ENCODE assay signal across 24 cellular contexts in the genomic region with DNA sequence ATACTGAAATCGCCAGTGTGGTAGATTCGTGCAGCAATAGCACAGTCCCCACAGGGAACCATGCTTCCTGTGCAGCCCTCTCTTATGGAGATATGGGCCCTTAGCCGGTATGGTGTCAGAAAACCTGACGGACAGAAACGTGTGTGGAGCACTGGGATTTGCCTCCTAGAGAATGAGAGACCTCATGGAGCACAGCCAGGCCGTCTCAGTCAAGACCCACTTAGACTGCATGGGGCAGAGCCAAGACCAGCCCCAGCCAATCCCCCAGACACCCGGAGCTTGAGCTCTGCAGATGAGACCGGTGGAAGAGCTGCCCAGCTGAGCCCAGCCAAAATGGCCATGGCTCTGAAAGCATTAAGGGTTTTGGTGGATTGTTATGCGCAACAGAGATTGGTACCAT.
DNase-seq lines count a peak whose midpoint lies in the region; ATAC-seq and TF ChIP-seq lines count a peak whose summit lies in the region.
"Had no signal": no experiment of that assay in that cellular context is flagged by ENCODE, and none has a peak within 500 bp of the region (broad histone marks: within the 10 kb centered on the region; RNA-seq: fewer than 3 reads in every experiment).

No MANE protein-coding gene starts in this region.

- no peaks in the 10 kb centered on the region for H3K36me3 ChIP-seq in psoas muscle (ENCODE audit: insufficient read depth in 1 of 2, low read depth in 1 of 2)
- H3K36me3 ChIP-seq: ascending aorta had no signal

- DNase-seq in activated CD4-positive, alpha-beta memory T cell treated with anti-CD3 and anti-CD28 coated beads, Interleukin-2, amount 10 ng/mL, durations not matched to agents 7 days and 5 days, result peak; percentile 11
- DNase-seq in activated CD4-positive, alpha-beta memory T cell treated with anti-CD3 and anti-CD28 coated beads for 36 hours, result no peak
- peak; percentile 32 for DNase-seq in chondrocyte (ENCODE audit: low spot score)
- DNase-seq in psoas muscle, result no peak
- peak; percentile 22 for DNase-seq in ureter (ENCODE audit: low spot score)
- no peak for DNase-seq in occipital lobe (lab: John Stamatoyannopoulos, UW)
- DNase-seq in NCI-H1694 treated with DMSO at 0.1 percent for 48 hours (lab: John Stamatoyannopoulos, UW), result no peak
- no peak for DNase-seq in activated CD4-positive, alpha-beta T cell treated with anti-CD3 and anti-CD28 coated beads for 1 hour
- DNase-seq: activated CD4-positive, alpha-beta T cell treated with anti-CD3 and anti-CD28 coated beads, Interleukin-2, amount 10 ng/mL, durations not matched to agents 24 days and 14 days; CD4-positive, alpha-beta memory T cell; central memory CD4-positive, alpha-beta T cell; DMS153; NCI-H1694; NCI-H526 treated with DMSO at 0.1 percent for 48 hours; stimulated activated CD4-positive, alpha-beta T cell treated with anti-CD3 and anti-CD28 coated beads, Interleukin-2, amount 100 ng/mL, for 48 hours; T-helper 17 cell had no signal

- no peak for TF ChIP-seq CTCF in chondrocyte (IDR thresholded peaks at IDR 0.05)
- no peak for TF ChIP-seq CTCF in psoas muscle (IDR thresholded peaks at IDR 0.05)

- ATAC-seq in psoas muscle, result no peak
- ATAC-seq: activated naive CD4-positive, alpha-beta T cell treated with anti-CD3 and anti-CD28 coated beads, Interleukin-2, amount 50 U/mL, for 72 hours; activated T-helper 17 cell treated with anti-CD3 and anti-CD28 coated beads, Interleukin-2, amount 50 U/mL, for 72 hours; stimulated activated effector memory CD8-positive, alpha-beta T cell treated with anti-CD3 and anti-CD28 coated beads, Interleukin-12 subunit alpha, Interleukin-12 subunit beta, amount 100 ng/mL, for 72 hours; T-helper 17 cell had no signal

- peak overlapping the region; percentile 69 for H3K27ac ChIP-seq in psoas muscle
- H3K27ac ChIP-seq: 22Rv1, ascending aorta, dorsolateral prefrontal cortex, SK-N-MC, testis had no signal

- H3K27ac Mint-ChIP-seq in activated CD4-positive, alpha-beta memory T cell treated with anti-CD3 and anti-CD28 coated beads, Interleukin-2, amount 10 ng/mL, durations not matched to agents 7 days and 5 days, result no peak overlapping the region
- H3K27ac Mint-ChIP-seq in activated CD4-positive, alpha-beta memory T cell treated with anti-CD3 and anti-CD28 coated beads for 36 hours, result no peak overlapping the region
- no peak overlapping the region for H3K27ac Mint-ChIP-seq in chondrocyte (ENCODE audit: unreplicated experiment)
- H3K27ac Mint-ChIP-seq: activated CD4-positive, alpha-beta T cell treated with anti-CD3 and anti-CD28 coated beads, Interleukin-2, amount 10 ng/mL, durations not matched to agents 24 days and 14 days; activated naive CD4-positive, alpha-beta T cell treated with anti-CD3 and anti-CD28 coated beads, Interleukin-2, amount 50 U/mL, for 72 hours; activated T-helper 17 cell treated with anti-CD3 and anti-CD28 coated beads, Interleukin-2, amount 50 U/mL, for 72 hours; CD4-positive, alpha-beta memory T cell; stimulated activated effector memory CD8-positive, alpha-beta T cell treated with anti-CD3 and anti-CD28 coated beads, Interleukin-12 subunit alpha, Interleukin-12 subunit beta, amount 100 ng/mL, for 72 hours; T-helper 17 cell had no signal

- intact Hi-C loops in activated CD4-positive, alpha-beta memory T cell treated with anti-CD3 and anti-CD28 coated beads for 36 hours (cut with micrococcal nuclease), result no loop called here
- intact Hi-C loops in psoas muscle (cut with DNase I), result loop anchor here in 1 of 2 donors (5.0 kb wide), 1 partner anchor 80 kb away; no protein-coding TSS in a partner anchor

- no peak overlapping the region for H3K4me3 Mint-ChIP-seq in activated CD4-positive, alpha-beta memory T cell treated with anti-CD3 and anti-CD28 coated beads, Interleukin-2, amount 10 ng/mL, durations not matched to agents 7 days and 5 days
- H3K4me3 Mint-ChIP-seq in activated CD4-positive, alpha-beta memory T cell treated with anti-CD3 and anti-CD28 coated beads for 36 hours, result no peak overlapping the region
- no peak overlapping the region for H3K4me3 Mint-ChIP-seq in chondrocyte (ENCODE audit: unreplicated experiment)
- H3K4me3 Mint-ChIP-seq: activated CD4-positive, alpha-beta T cell treated with anti-CD3 and anti-CD28 coated beads, Interleukin-2, amount 10 ng/mL, durations not matched to agents 24 days and 14 days; activated T-helper 17 cell treated with anti-CD3 and anti-CD28 coated beads, Interleukin-2, amount 50 U/mL, for 72 hours; stimulated activated effector memory CD8-positive, alpha-beta T cell treated with anti-CD3 and anti-CD28 coated beads, Interleukin-12 subunit alpha, Interleukin-12 subunit beta, amount 100 ng/mL, for 72 hours; T-helper 17 cell had no signal

- H3K9me3 ChIP-seq in psoas muscle, result no peaks in the 10 kb centered on the region
- H3K9me3 ChIP-seq: ascending aorta, testis had no signal

- H3K4me1 Mint-ChIP-seq in activated CD4-positive, alpha-beta memory T cell treated with anti-CD3 and anti-CD28 coated beads, Interleukin-2, amount 10 ng/mL, durations not matched to agents 7 days and 5 days, result no peaks in the 10 kb centered on the region
- H3K4me1 Mint-ChIP-seq in activated CD4-positive, alpha-beta memory T cell treated with anti-CD3 and anti-CD28 coated beads for 36 hours (ENCODE audit: low read depth), result no peaks in the 10 kb centered on the region
- H3K4me1 Mint-ChIP-seq in chondrocyte (ENCODE audit: low read depth), result peaks cover 6% of the 10 kb centered on the region
- H3K4me1 Mint-ChIP-seq: activated CD4-positive, alpha-beta T cell treated with anti-CD3 and anti-CD28 coated beads, Interleukin-2, amount 10 ng/mL, durations not matched to agents 24 days and 14 days; activated T-helper 17 cell treated with anti-CD3 and anti-CD28 coated beads, Interleukin-2, amount 50 U/mL, for 72 hours; CD4-positive, alpha-beta memory T cell; stimulated activated effector memory CD8-positive, alpha-beta T cell treated with anti-CD3 and anti-CD28 coated beads, Interleukin-12 subunit alpha, Interleukin-12 subunit beta, amount 100 ng/mL, for 72 hours; T-helper 17 cell had no signal

- CTCF ChIA-PET in activated CD4-positive, alpha-beta memory T cell treated with anti-CD3 and anti-CD28 coated beads, Interleukin-2, amount 10 ng/mL, durations not matched to agents 7 days and 5 days (lab: Charles Lee), result no interaction called here
- CTCF ChIA-PET in activated CD4-positive, alpha-beta memory T cell treated with anti-CD3 and anti-CD28 coated beads for 36 hours (lab: Charles Lee), result no interaction called here

- peaks cover 2% of the 10 kb centered on the region for H3K27me3 Mint-ChIP-seq in activated CD4-positive, alpha-beta memory T cell treated with anti-CD3 and anti-CD28 coated beads, Interleukin-2, amount 10 ng/mL, durations not matched to agents 7 days and 5 days
- H3K27me3 Mint-ChIP-seq in activated CD4-positive, alpha-beta memory T cell treated with anti-CD3 and anti-CD28 coated beads for 36 hours, result peaks cover 7% of the 10 kb centered on the region
- peaks cover 13% of the 10 kb centered on the region for H3K27me3 Mint-ChIP-seq in chondrocyte (ENCODE audit: low read depth)
- H3K27me3 Mint-ChIP-seq: activated CD4-positive, alpha-beta T cell treated with anti-CD3 and anti-CD28 coated beads, Interleukin-2, amount 10 ng/mL, durations not matched to agents 24 days and 14 days had no signal

- H3K36me3 Mint-ChIP-seq in activated CD4-positive, alpha-beta memory T cell treated with anti-CD3 and anti-CD28 coated beads, Interleukin-2, amount 10 ng/mL, durations not matched to agents 7 days and 5 days (ENCODE audit: low read depth), result no peaks in the 10 kb centered on the region
- no peaks in the 10 kb centered on the region for H3K36me3 Mint-ChIP-seq in activated CD4-positive, alpha-beta memory T cell treated with anti-CD3 and anti-CD28 coated beads for 36 hours
- H3K36me3 Mint-ChIP-seq in chondrocyte (ENCODE audit: low read depth), result no peaks in the 10 kb centered on the region
- H3K36me3 Mint-ChIP-seq: CD4-positive, alpha-beta memory T cell had no signal

- H3K27me3 ChIP-seq in psoas muscle (ENCODE audit: insufficient read depth in 3 of 3, low read length in 2 of 3), result no peaks in the 10 kb centered on the region
- H3K27me3 ChIP-seq: testis had no signal

- no peak overlapping the region for H3K4me3 ChIP-seq in psoas muscle
- H3K4me3 ChIP-seq: ascending aorta, dorsolateral prefrontal cortex, SK-N-MC, testis had no signal

- 59 to 71% (median 64%) methylated on average over 9 of the region's 9 CpGs for WGBS in psoas muscle, 3 donors

- H3K4me1 ChIP-seq in psoas muscle, result peaks cover 31% of the 10 kb centered on the region
- H3K4me1 ChIP-seq: ascending aorta had no signal

- H3K9me3 Mint-ChIP-seq in activated CD4-positive, alpha-beta memory T cell treated with anti-CD3 and anti-CD28 coated beads, Interleukin-2, amount 10 ng/mL, durations not matched to agents 7 days and 5 days, result no peaks in the 10 kb centered on the region
- no peaks in the 10 kb centered on the region for H3K9me3 Mint-ChIP-seq in activated CD4-positive, alpha-beta memory T cell treated with anti-CD3 and anti-CD28 coated beads for 36 hours
- peaks cover 4% of the 10 kb centered on the region for H3K9me3 Mint-ChIP-seq in chondrocyte (ENCODE audit: low read depth)
- H3K9me3 Mint-ChIP-seq: activated CD4-positive, alpha-beta T cell treated with anti-CD3 and anti-CD28 coated beads, Interleukin-2, amount 10 ng/mL, durations not matched to agents 24 days and 14 days had no signal

- POLR2A ChIA-PET in activated CD4-positive, alpha-beta memory T cell treated with anti-CD3 and anti-CD28 coated beads, Interleukin-2, amount 10 ng/mL, durations not matched to agents 7 days and 5 days (lab: Charles Lee), result no interaction called here
- POLR2A ChIA-PET in activated CD4-positive, alpha-beta memory T cell treated with anti-CD3 and anti-CD28 coated beads for 36 hours (lab: Charles Lee), result no interaction called here

Comparison
In these comparisons a context has a peak if more than half of its experiments do, and no peak if none do; other contexts are left out.
1. DNase-seq: peak in activated CD4-positive, alpha-beta memory T cell treated with anti-CD3 and anti-CD28 coated beads, Interleukin-2, amount 10 ng/mL, durations not matched to agents 7 days and 5 days (single experiment), chondrocyte (single experiment) and ureter (single experiment); none in activated CD4-positive, alpha-beta memory T cell treated with anti-CD3 and anti-CD28 coated beads for 36 hours (single experiment), psoas muscle (0 of 2), occipital lobe (single experiment), NCI-H1694 treated with DMSO at 0.1 percent for 48 hours (single experiment) and activated CD4-positive, alpha-beta T cell treated with anti-CD3 and anti-CD28 coated beads for 1 hour (single experiment).